8 cellular contexts compared by ENCODE assay signal in genomic region chr14:89417469-89418225, GRCh38. TPM values are rescaled to one million over a fixed set of nuclear protein-coding genes. Genes with fewer than 3 reads are reported as not detected.
A peak's percentile ranks its signal among the peaks of the same experiment; 100 is the strongest.
DNase-seq lines count a peak whose midpoint lies in the region; ATAC-seq, FAIRE-seq and TF ChIP-seq lines count a peak whose summit lies in the region.

No MANE protein-coding gene starts in this region.

- in situ Hi-C loops in GM13976 (cut with MboI; ENCODE audit: low sequenced_read_pairs, unreplicated experiment) = loop anchor here (10.0 to 25.0 kb wide), 2 partner anchors 233 to 380 kb away; no protein-coding TSS in a partner anchor
- in situ Hi-C loops in astrocyte of the spinal cord (cut with HindIII; ENCODE audit: low sequenced_read_pairs) = no loop called here

- peak overlapping the region; percentile 79 for H3K9ac ChIP-seq in iPS-15b (ENCODE audit: low read depth, low read length)

- DNase-seq in GM13976 (ENCODE audit: low spot score) (peak; percentile 63), NCI-H1092 (lab: John Stamatoyannopoulos, UW) (peak; percentile 71), T-helper 22 cell (ENCODE audit: low read depth) (peak; percentile 36), astrocyte of the spinal cord (ENCODE audit: low read depth, low spot score) (peak; percentile 50), small intestine (peak; percentile 71), epidermal melanocyte (ENCODE audit: insufficient read length, low spot score) (no peak)

- WGBS in small intestine, 3 donors = 1 to 2% (median 1%) methylated on average over 33 to 50 of the region's 50 CpGs

- TF ChIP-seq CTCF in GM13976 (IDR thresholded peaks at IDR 0.05; ENCODE audit: borderline replicate concordance, control extremely low read depth, extremely low read depth, insufficient read depth, missing control alignments) (peak; percentile 35), astrocyte of the spinal cord (IDR thresholded peaks at IDR 0.05; ENCODE audit: low read depth, low read length) (peak; percentile 28)

- H3K4me3 ChIP-seq in astrocyte of the spinal cord (ENCODE audit: low read depth, low read length) (peak overlapping the region; percentile 47), iPS-15b (ENCODE audit: low read depth, low read length) (peak overlapping the region; percentile 80), small intestine (ENCODE audit: low read depth in 1 of 2, low read length in 2 of 2) (peak overlapping the region; percentile 65 to 98)

- FAIRE-seq in small intestine (lab: Jason Lieb, UNC) = no peak

- H3K9me3 ChIP-seq in iPS-15b (ENCODE audit: control insufficient read depth, insufficient read depth, low read length) (no peaks in the 10 kb centered on the region), small intestine (ENCODE audit: control insufficient read depth, low read depth) (no peaks in the 10 kb centered on the region)

- H3K36me3 ChIP-seq in iPS-15b (ENCODE audit: control insufficient read depth, insufficient read depth, low read length) = peaks cover 6% of the 10 kb centered on the region
- no peaks in the 10 kb centered on the region for H3K36me3 ChIP-seq in small intestine (ENCODE audit: control insufficient read depth in 2 of 2, insufficient read depth in 2 of 2, low read length in 2 of 2)

- peak overlapping the region; percentile 94 to 97 for H3K27ac ChIP-seq in small intestine (ENCODE audit: low read depth in 1 of 2, low read length in 1 of 2)

- ATAC-seq in HG02588 (IDR thresholded peaks at IDR 0.05; ENCODE audit: unreplicated experiment) = peak; percentile 45

- H3K4me1 ChIP-seq in iPS-15b (ENCODE audit: control insufficient read depth, insufficient read depth, low read length) = peaks cover 16% of the 10 kb centered on the region
- H3K4me1 ChIP-seq in small intestine (ENCODE audit: control insufficient read depth in 2 of 2, insufficient read depth in 1 of 2, low read depth in 1 of 2, low read length in 1 of 2) = peaks cover 14 to 17% of the 10 kb centered on the region in 2 donors

- H3K27me3 ChIP-seq in iPS-15b (ENCODE audit: control insufficient read depth, insufficient read depth, low read length) = no peaks in the 10 kb centered on the region
- no peaks in the 10 kb centered on the region for H3K27me3 ChIP-seq in small intestine (ENCODE audit: control insufficient read depth in 2 of 2, insufficient read depth in 2 of 2, low read length in 2 of 2)

RNA-seq across cellular contexts. Expression of gene FOXN3, which starts 0.6 kb away (rescaled TPM):
- 10 to 100 TPM; 22.0 to 47.3 (median 47.2) TPM for polyA plus RNA-seq in small intestine
